Comparison of ENCODE assay signal across 39 cellular contexts in genomic region chr19:8056533-8056932, GRCh38. TPM values are rescaled to one million over a fixed set of nuclear protein-coding genes. Genes with fewer than 3 reads are reported as not detected.
"Had no signal": no experiment of that assay in that cellular context is flagged by ENCODE, and none has a peak within 500 bp of the region (broad histone marks: within the 10 kb centered on the region; RNA-seq: fewer than 3 reads in every experiment).

No MANE protein-coding gene starts in this region.

- H3K36me3 ChIP-seq: MG63 had no signal

- H3K4me2 ChIP-seq: KMS-11 had no signal

- H3K27ac ChIP-seq: KMS-11 had no signal

- H3K9me3 ChIP-seq: MG63 had no signal

- H3K9ac ChIP-seq: KMS-11 had no signal

- H3K4me3 ChIP-seq: MG63 had no signal

- DNase-seq: Karpas-422, Kasumi-1, KG1, MG63, MV-4-11, NCI-H1048, NCI-H1092, NCI-H1092 treated with DMSO at 0.1 percent for 48 hours, NCI-H1105, NCI-H1105 treated with DMSO at 0.1 percent for 48 hours, NCI-H1417, NCI-H1417 treated with DMSO at 0.1 percent for 48 hours, NCI-H1436, NCI-H1436 treated with DMSO at 0.1 percent for 48 hours, NCI-H146, NCI-H1694, NCI-H1694 treated with DMSO at 0.1 percent for 48 hours, NCI-H187, NCI-H187 treated with DMSO at 0.1 percent for 48 hours, NCI-H1930, NCI-H2029, NCI-H2029 treated with DMSO at 0.1 percent for 48 hours, NCI-H2081, NCI-H2081 treated with DMSO at 0.1 percent for 48 hours, NCI-H2107, NCI-H2171, NCI-H2171 treated with DMSO at 0.1 percent for 48 hours, NCI-H2227 treated with DMSO at 0.1 percent for 48 hours, NCI-H226, NCI-H345, NCI-H446, NCI-H446 treated with DMSO at 0.1 percent for 48 hours, NCI-H510A, NCI-H510A treated with DMSO at 0.1 percent for 48 hours had no signal

RNA-seq across cellular contexts. Expression of gene CCL25, which starts 4.0 kb away (rescaled TPM):
- total RNA-seq: LHCN-M2, M059J, MCF 10A, NCI-H460 had no signal
